ENCODE assay signal across 1 cellular context in the genomic region with DNA sequence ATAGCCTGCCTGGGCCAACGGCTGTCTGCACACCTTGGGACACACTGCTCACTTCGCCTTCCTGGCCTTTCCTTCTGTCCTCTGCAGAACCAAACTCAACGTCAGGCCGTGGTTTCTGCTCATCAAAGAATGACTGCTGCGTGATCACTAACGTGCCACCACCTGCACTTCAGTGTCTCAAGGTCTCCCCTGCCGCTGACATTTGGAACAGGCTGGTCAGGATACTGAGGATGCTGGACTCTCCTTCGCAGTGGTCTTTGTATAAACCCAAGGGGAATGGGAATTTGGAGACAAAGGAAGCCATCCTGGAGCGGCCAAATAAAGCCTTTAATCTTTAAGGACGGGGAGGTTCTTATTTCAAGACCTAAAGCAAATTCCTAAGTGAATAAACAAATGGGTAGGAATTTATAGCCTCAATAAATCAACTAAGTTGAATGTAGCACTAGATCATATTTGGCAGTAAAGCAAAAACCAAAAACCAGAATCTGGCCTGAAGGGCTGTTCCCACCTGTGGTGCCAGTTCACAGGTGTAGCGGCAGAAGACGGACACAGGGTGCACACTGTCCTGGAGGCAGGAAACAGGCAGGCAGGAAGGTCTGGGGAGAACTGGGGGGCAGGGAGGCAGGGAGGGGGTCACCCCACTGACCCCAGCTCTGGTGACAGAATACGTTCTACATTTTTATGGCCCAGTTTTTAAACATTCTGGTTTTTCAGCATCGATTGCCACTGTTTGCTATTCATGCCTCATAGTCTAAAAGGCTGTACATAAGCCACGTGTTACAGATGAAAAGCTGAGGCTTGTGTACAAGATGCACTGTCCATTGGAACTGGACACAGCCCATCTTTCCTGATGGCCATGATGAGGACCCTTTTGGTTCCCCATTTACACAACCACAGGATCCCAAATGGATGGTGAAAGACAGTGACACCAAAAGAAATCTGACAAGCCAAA.
TF ChIP-seq lines count a peak whose summit lies in the region.

No MANE protein-coding gene starts in this region.

TF ChIP-seq in HEK293, 187 proteins besides CTCF, POLR2A, EP300 and RAD21 (continued from another document):
- peak; percentile 97 for TF ChIP-seq SCRT1 (tag by site-specific recombination; IDR thresholded peaks at IDR 0.05; ENCODE audit: borderline replicate concordance)
- TF ChIP-seq, protein P1, sequence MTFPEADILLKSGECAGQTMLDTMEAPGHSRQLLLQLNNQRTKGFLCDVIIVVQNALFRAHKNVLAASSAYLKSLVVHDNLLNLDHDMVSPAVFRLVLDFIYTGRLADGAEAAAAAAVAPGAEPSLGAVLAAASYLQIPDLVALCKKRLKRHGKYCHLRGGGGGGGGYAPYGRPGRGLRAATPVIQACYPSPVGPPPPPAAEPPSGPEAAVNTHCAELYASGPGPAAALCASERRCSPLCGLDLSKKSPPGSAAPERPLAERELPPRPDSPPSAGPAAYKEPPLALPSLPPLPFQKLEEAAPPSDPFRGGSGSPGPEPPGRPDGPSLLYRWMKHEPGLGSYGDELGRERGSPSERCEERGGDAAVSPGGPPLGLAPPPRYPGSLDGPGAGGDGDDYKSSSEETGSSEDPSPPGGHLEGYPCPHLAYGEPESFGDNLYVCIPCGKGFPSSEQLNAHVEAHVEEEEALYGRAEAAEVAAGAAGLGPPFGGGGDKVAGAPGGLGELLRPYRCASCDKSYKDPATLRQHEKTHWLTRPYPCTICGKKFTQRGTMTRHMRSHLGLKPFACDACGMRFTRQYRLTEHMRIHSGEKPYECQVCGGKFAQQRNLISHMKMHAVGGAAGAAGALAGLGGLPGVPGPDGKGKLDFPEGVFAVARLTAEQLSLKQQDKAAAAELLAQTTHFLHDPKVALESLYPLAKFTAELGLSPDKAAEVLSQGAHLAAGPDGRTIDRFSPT (tag by site-specific recombination; IDR thresholded peaks at IDR 0.05), result 0 out of 2 replicates have a peak, but pooled peaks have one; percentile 17
- TF ChIP-seq ZNF670 (tag by site-specific recombination; IDR thresholded peaks at IDR 0.05; ENCODE audit: low read depth), result no peak
- peak; percentile 69 for TF ChIP-seq IKZF3 (tag by site-specific recombination; IDR thresholded peaks at IDR 0.05)
- TF ChIP-seq PRDM10 (tag by site-specific recombination; IDR thresholded peaks at IDR 0.05), result peak; percentile 93
- no peak for TF ChIP-seq ZNF311 (tag by site-specific recombination; IDR thresholded peaks at IDR 0.05; ENCODE audit: borderline replicate concordance)
- 0 out of 2 replicates have a peak, but pooled peaks have one; percentile 25 for TF ChIP-seq ZNF341 (tag by site-specific recombination; IDR thresholded peaks at IDR 0.05; ENCODE audit: low read depth)
- TF ChIP-seq SCRT2 (tag by site-specific recombination; IDR thresholded peaks at IDR 0.05), result peak; percentile 93
- TF ChIP-seq, protein P2, sequence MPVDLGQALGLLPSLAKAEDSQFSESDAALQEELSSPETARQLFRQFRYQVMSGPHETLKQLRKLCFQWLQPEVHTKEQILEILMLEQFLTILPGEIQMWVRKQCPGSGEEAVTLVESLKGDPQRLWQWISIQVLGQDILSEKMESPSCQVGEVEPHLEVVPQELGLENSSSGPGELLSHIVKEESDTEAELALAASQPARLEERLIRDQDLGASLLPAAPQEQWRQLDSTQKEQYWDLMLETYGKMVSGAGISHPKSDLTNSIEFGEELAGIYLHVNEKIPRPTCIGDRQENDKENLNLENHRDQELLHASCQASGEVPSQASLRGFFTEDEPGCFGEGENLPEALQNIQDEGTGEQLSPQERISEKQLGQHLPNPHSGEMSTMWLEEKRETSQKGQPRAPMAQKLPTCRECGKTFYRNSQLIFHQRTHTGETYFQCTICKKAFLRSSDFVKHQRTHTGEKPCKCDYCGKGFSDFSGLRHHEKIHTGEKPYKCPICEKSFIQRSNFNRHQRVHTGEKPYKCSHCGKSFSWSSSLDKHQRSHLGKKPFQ (tag by site-specific recombination; IDR thresholded peaks at IDR 0.05), result peak; percentile 77
- TF ChIP-seq GLIS2 (tag by site-specific recombination; IDR thresholded peaks at IDR 0.05), result peak; percentile 53; the same call in 1 of the 2 replicates
- TF ChIP-seq ZSCAN5A (tag by site-specific recombination; IDR thresholded peaks at IDR 0.05), result no peak
- TF ChIP-seq ZNF366 (tag by site-specific recombination; conservative IDR thresholded peaks at IDR 0.05), result 0 out of 2 replicates have a peak, but pooled peaks have one; percentile 16
- no peak for TF ChIP-seq ZNF555 (tag by site-specific recombination; conservative IDR thresholded peaks at IDR 0.05)
- TF ChIP-seq ZNF175 (tag by site-specific recombination; IDR thresholded peaks at IDR 0.05), result no peak
- TF ChIP-seq, protein P3, sequence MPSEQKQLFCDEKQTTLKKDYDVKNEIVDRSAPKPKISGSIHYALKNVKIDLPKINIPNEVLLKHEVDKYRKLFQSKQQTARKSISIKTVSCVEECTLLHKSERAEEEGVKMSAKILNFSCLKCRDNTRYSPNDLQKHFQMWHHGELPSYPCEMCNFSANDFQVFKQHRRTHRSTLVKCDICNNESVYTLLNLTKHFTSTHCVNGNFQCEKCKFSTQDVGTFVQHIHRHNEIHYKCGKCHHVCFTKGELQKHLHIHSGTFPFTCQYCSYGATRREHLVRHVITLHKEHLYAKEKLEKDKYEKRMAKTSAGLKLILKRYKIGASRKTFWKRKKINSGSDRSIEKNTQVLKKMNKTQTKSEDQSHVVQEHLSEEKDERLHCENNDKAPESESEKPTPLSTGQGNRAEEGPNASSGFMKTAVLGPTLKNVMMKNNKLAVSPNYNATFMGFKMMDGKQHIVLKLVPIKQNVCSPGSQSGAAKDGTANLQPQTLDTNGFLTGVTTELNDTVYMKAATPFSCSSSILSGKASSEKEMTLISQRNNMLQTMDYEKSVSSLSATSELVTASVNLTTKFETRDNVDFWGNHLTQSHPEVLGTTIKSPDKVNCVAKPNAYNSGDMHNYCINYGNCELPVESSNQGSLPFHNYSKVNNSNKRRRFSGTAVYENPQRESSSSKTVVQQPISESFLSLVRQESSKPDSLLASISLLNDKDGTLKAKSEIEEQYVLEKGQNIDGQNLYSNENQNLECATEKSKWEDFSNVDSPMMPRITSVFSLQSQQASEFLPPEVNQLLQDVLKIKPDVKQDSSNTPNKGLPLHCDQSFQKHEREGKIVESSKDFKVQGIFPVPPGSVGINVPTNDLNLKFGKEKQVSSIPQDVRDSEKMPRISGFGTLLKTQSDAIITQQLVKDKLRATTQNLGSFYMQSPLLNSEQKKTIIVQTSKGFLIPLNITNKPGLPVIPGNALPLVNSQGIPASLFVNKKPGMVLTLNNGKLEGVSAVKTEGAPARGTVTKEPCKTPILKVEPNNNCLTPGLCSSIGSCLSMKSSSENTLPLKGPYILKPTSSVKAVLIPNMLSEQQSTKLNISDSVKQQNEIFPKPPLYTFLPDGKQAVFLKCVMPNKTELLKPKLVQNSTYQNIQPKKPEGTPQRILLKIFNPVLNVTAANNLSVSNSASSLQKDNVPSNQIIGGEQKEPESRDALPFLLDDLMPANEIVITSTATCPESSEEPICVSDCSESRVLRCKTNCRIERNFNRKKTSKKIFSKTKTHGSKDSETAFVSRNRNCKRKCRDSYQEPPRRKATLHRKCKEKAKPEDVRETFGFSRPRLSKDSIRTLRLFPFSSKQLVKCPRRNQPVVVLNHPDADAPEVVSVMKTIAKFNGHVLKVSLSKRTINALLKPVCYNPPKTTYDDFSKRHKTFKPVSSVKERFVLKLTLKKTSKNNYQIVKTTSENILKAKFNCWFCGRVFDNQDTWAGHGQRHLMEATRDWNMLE (tag by site-specific recombination; conservative IDR thresholded peaks at IDR 0.05; ENCODE audit: low read depth), result no peak
- TF ChIP-seq ZNF394 (tag by site-specific recombination; IDR thresholded peaks at IDR 0.05; ENCODE audit: borderline replicate concordance), result no peak
- TF ChIP-seq FEZF1 (tag by site-specific recombination; IDR thresholded peaks at IDR 0.05), result peak; percentile 54; the same call in 1 of the 2 replicates
- no peak for TF ChIP-seq HOXD13 (CRISPR knock-in tag; IDR thresholded peaks at IDR 0.05; ENCODE audit: borderline replicate concordance)
TF ChIP-seq in HEK293: peak in this region for 15.
